ENCODE assay signal across 1 cellular context in the genomic region with DNA sequence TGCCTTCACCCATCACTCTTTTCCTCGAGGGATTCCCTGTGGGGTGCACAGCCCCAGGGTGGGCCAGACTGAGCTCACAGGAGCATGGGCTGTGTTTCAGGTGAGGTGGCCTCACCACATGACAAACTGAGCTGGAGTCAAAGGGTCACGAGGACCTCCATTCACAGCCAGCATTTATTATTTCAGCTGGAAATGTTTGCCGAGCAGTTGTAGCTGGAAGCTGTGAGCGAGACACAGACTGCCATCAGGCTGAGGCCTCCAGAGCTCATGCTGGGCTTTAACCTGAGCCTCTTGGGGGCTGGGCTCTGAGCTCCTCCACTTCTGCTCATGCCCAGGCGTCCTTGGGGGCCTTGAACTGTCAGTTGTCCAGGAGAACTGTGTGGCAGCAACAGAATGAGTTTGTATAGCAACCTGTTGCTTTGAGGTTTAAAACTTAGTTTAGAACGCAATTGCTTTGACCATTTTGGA.
TF ChIP-seq lines count a peak whose summit lies in the region.

No MANE protein-coding gene starts in this region.

TF ChIP-seq in HepG2, 621 proteins besides CTCF, POLR2A, EP300 and RAD21 (continued from another document and continues in another):
- TF ChIP-seq, protein P1, sequence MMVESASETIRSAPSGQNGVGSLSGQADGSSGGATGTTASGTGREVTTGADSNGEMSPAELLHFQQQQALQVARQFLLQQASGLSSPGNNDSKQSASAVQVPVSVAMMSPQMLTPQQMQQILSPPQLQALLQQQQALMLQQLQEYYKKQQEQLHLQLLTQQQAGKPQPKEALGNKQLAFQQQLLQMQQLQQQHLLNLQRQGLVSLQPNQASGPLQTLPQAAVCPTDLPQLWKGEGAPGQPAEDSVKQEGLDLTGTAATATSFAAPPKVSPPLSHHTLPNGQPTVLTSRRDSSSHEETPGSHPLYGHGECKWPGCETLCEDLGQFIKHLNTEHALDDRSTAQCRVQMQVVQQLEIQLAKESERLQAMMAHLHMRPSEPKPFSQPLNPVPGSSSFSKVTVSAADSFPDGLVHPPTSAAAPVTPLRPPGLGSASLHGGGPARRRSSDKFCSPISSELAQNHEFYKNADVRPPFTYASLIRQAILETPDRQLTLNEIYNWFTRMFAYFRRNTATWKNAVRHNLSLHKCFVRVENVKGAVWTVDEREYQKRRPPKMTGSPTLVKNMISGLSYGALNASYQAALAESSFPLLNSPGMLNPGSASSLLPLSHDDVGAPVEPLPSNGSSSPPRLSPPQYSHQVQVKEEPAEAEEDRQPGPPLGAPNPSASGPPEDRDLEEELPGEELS (CRISPR knock-in tag; IDR thresholded peaks at IDR 0.05) = peak; percentile 43; the same call in 1 of the 2 replicates
- TF ChIP-seq NR2F6 (IDR thresholded peaks at IDR 0.05) (peak; percentile 58), NR2F6 (CRISPR knock-in tag; IDR thresholded peaks at IDR 0.05) (peak; percentile 77), MXD4 (CRISPR knock-in tag; IDR thresholded peaks at IDR 0.05) (peak; percentile 66; the same call in 1 of the 2 replicates), NONO (IDR thresholded peaks at IDR 0.05) (no peak), NONO (CRISPR knock-in tag; conservative IDR thresholded peaks at IDR 0.05) (no peak), U2AF2 (IDR thresholded peaks at IDR 0.05; ENCODE audit: low read depth, low read length) (no peak), ZNF841 (CRISPR knock-in tag; IDR thresholded peaks at IDR 0.05; ENCODE audit: borderline replicate concordance) (no peak), ZNF589 (CRISPR knock-in tag; conservative IDR thresholded peaks at IDR 0.05) (no peak), ZNF274 (CRISPR knock-in tag; IDR thresholded peaks at IDR 0.05) (no peak), EZH2 (conservative IDR thresholded peaks at IDR 0.05; ENCODE audit: low read depth, low read length) (no peak), XRCC5 (optimal IDR thresholded peaks at IDR 0.05; ENCODE audit: low read length) (peak; percentile 14), GTF2F1 (IDR thresholded peaks at IDR 0.05; ENCODE audit: low read length) (no peak), SOX5 (CRISPR knock-in tag; IDR thresholded peaks at IDR 0.05; ENCODE audit: borderline replicate concordance) (peak; percentile 54; the same call in 1 of the 2 replicates), ZNF432 (CRISPR knock-in tag; IDR thresholded peaks at IDR 0.05; ENCODE audit: borderline replicate concordance) (no peak), MAZ (IDR thresholded peaks at IDR 0.05; ENCODE audit: borderline replicate concordance, low read depth, low read length) (no peak), MAZ (CRISPR knock-in tag; IDR thresholded peaks at IDR 0.05; ENCODE audit: low read depth) (no peak), REL (CRISPR knock-in tag; conservative IDR thresholded peaks at IDR 0.05) (no peak), ZFX (CRISPR knock-in tag; IDR thresholded peaks at IDR 0.05; ENCODE audit: low read depth) (peak; percentile 64), ZFY (CRISPR knock-in tag; IDR thresholded peaks at IDR 0.05) (peak; percentile 54), HMG20B (CRISPR knock-in tag; conservative IDR thresholded peaks at IDR 0.05) (0 out of 2 replicates have a peak, but pooled peaks have one; percentile 43), ZNF792 (CRISPR knock-in tag; IDR thresholded peaks at IDR 0.05) (0 out of 2 replicates have a peak, but pooled peaks have one; percentile 24), MTA1 (CRISPR knock-in tag; IDR thresholded peaks at IDR 0.05; ENCODE audit: borderline replicate concordance) (peak; percentile 54; the same call in 1 of the 2 replicates), ZNF816 (CRISPR knock-in tag; IDR thresholded peaks at IDR 0.05; ENCODE audit: borderline replicate concordance) (no peak)
- TF ChIP-seq, protein P2, sequence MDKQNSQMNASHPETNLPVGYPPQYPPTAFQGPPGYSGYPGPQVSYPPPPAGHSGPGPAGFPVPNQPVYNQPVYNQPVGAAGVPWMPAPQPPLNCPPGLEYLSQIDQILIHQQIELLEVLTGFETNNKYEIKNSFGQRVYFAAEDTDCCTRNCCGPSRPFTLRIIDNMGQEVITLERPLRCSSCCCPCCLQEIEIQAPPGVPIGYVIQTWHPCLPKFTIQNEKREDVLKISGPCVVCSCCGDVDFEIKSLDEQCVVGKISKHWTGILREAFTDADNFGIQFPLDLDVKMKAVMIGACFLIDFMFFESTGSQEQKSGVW (CRISPR knock-in tag; IDR thresholded peaks at IDR 0.05; ENCODE audit: borderline replicate concordance) = no peak
- TF ChIP-seq, protein P3, sequence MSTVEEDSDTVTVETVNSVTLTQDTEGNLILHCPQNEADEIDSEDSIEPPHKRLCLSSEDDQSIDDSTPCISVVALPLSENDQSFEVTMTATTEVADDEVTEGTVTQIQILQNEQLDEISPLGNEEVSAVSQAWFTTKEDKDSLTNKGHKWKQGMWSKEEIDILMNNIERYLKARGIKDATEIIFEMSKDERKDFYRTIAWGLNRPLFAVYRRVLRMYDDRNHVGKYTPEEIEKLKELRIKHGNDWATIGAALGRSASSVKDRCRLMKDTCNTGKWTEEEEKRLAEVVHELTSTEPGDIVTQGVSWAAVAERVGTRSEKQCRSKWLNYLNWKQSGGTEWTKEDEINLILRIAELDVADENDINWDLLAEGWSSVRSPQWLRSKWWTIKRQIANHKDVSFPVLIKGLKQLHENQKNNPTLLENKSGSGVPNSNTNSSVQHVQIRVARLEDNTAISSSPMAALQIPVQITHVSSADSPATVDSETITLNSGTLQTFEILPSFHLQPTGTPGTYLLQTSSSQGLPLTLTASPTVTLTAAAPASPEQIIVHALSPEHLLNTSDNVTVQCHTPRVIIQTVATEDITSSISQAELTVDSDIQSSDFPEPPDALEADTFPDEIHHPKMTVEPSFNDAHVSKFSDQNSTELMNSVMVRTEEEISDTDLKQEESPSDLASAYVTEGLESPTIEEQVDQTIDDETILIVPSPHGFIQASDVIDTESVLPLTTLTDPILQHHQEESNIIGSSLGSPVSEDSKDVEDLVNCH (CRISPR knock-in tag; IDR thresholded peaks at IDR 0.05) = no peak
- TF ChIP-seq, protein P4, sequence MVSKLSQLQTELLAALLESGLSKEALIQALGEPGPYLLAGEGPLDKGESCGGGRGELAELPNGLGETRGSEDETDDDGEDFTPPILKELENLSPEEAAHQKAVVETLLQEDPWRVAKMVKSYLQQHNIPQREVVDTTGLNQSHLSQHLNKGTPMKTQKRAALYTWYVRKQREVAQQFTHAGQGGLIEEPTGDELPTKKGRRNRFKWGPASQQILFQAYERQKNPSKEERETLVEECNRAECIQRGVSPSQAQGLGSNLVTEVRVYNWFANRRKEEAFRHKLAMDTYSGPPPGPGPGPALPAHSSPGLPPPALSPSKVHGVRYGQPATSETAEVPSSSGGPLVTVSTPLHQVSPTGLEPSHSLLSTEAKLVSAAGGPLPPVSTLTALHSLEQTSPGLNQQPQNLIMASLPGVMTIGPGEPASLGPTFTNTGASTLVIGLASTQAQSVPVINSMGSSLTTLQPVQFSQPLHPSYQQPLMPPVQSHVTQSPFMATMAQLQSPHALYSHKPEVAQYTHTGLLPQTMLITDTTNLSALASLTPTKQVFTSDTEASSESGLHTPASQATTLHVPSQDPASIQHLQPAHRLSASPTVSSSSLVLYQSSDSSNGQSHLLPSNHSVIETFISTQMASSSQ (IDR thresholded peaks at IDR 0.05; ENCODE audit: low read depth) = no peak
- TF ChIP-seq, protein P4 (CRISPR knock-in tag; IDR thresholded peaks at IDR 0.05; ENCODE audit: borderline replicate concordance) = no peak; the same call in 1 of the 2 replicates
- TF ChIP-seq, protein P5, sequence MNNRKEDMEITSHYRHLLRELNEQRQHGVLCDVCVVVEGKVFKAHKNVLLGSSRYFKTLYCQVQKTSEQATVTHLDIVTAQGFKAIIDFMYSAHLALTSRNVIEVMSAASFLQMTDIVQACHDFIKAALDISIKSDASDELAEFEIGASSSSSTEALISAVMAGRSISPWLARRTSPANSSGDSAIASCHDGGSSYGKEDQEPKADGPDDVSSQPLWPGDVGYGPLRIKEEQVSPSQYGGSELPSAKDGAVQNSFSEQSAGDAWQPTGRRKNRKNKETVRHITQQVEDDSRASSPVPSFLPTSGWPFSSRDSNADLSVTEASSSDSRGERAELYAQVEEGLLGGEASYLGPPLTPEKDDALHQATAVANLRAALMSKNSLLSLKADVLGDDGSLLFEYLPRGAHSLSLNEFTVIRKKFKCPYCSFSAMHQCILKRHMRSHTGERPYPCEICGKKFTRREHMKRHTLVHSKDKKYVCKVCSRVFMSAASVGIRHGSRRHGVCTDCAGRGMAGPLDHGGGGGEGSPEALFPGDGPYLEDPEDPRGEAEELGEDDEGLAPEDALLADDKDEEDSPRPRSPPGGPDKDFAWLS (CRISPR knock-in tag; IDR thresholded peaks at IDR 0.05; ENCODE audit: borderline replicate concordance) = 0 out of 2 replicates have a peak, but pooled peaks have one; percentile 24
- TF ChIP-seq, protein P6, sequence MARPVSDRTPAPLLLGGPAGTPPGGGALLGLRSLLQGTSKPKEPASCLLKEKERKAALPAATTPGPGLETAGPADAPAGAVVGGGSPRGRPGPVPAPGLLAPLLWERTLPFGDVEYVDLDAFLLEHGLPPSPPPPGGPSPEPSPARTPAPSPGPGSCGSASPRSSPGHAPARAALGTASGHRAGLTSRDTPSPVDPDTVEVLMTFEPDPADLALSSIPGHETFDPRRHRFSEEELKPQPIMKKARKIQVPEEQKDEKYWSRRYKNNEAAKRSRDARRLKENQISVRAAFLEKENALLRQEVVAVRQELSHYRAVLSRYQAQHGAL (CRISPR knock-in tag; IDR thresholded peaks at IDR 0.05; ENCODE audit: not compliant biosample characterization) = no peak
- TF ChIP-seq, protein P7, sequence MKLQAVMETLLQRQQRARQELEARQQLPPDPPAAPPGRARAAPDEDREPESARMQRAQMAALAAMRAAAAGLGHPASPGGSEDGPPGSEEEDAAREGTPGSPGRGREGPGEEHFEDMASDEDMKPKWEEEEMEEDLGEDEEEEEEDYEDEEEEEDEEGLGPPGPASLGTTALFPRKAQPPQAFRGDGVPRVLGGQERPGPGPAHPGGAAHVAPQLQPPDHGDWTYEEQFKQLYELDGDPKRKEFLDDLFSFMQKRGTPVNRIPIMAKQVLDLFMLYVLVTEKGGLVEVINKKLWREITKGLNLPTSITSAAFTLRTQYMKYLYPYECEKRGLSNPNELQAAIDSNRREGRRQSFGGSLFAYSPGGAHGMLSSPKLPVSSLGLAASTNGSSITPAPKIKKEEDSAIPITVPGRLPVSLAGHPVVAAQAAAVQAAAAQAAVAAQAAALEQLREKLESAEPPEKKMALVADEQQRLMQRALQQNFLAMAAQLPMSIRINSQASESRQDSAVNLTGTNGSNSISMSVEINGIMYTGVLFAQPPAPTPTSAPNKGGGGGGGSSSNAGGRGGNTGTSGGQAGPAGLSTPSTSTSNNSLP (IDR thresholded peaks at IDR 0.05; ENCODE audit: low read depth, low read length) = 0 out of 2 replicates have a peak, but pooled peaks have one; percentile 21
- TF ChIP-seq, protein P8, sequence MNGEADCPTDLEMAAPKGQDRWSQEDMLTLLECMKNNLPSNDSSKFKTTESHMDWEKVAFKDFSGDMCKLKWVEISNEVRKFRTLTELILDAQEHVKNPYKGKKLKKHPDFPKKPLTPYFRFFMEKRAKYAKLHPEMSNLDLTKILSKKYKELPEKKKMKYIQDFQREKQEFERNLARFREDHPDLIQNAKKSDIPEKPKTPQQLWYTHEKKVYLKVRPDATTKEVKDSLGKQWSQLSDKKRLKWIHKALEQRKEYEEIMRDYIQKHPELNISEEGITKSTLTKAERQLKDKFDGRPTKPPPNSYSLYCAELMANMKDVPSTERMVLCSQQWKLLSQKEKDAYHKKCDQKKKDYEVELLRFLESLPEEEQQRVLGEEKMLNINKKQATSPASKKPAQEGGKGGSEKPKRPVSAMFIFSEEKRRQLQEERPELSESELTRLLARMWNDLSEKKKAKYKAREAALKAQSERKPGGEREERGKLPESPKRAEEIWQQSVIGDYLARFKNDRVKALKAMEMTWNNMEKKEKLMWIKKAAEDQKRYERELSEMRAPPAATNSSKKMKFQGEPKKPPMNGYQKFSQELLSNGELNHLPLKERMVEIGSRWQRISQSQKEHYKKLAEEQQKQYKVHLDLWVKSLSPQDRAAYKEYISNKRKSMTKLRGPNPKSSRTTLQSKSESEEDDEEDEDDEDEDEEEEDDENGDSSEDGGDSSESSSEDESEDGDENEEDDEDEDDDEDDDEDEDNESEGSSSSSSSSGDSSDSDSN (CRISPR knock-in tag; IDR thresholded peaks at IDR 0.05) = peak; percentile 42; the same call in 1 of the 2 replicates
- TF ChIP-seq, protein P9, sequence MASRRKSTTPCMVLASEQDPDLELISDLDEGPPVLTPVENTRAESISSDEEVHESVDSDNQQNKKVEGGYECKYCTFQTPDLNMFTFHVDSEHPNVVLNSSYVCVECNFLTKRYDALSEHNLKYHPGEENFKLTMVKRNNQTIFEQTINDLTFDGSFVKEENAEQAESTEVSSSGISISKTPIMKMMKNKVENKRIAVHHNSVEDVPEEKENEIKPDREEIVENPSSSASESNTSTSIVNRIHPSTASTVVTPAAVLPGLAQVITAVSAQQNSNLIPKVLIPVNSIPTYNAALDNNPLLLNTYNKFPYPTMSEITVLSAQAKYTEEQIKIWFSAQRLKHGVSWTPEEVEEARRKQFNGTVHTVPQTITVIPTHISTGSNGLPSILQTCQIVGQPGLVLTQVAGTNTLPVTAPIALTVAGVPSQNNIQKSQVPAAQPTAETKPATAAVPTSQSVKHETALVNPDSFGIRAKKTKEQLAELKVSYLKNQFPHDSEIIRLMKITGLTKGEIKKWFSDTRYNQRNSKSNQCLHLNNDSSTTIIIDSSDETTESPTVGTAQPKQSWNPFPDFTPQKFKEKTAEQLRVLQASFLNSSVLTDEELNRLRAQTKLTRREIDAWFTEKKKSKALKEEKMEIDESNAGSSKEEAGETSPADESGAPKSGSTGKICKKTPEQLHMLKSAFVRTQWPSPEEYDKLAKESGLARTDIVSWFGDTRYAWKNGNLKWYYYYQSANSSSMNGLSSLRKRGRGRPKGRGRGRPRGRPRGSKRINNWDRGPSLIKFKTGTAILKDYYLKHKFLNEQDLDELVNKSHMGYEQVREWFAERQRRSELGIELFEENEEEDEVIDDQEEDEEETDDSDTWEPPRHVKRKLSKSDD (CRISPR knock-in tag; IDR thresholded peaks at IDR 0.05; ENCODE audit: low read depth) = no peak
- TF ChIP-seq, protein P10, sequence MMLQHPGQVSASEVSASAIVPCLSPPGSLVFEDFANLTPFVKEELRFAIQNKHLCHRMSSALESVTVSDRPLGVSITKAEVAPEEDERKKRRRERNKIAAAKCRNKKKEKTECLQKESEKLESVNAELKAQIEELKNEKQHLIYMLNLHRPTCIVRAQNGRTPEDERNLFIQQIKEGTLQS (CRISPR knock-in tag; IDR thresholded peaks at IDR 0.05) = no peak; the same call in 1 of the 2 replicates
